ENCODE assay signal across 8 cellular contexts in the genomic region with DNA sequence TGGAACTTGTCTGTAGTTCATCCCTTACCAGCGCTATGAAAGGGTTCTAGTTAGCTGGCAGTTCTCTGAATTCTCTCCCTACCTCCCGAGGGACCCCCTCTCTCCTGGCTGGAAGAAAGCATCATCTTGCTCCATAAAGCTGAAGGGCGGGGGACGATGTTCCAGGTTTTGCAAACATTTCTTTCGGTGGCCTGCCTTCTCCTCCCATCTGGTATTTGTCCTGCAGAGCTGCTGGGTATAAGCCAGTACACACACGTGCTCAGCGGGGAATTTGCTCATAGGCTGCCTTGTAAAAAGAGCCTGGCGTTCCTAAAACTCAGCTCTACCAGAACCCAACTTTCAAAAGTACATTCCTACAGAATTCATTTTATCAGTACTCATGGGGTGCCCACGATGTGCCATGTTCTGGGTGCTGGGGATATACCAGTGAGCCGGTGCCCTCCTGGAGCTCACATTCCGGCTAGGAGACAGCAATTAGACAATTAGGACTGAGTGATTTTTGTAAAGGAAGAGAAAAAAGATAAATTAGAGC. TPM values are rescaled to one million over a fixed set of nuclear protein-coding genes. Genes with fewer than 3 reads are reported as not detected.
A peak's percentile ranks its signal among the peaks of the same experiment; 100 is the strongest.
DNase-seq lines count a peak whose midpoint lies in the region; ATAC-seq and TF ChIP-seq lines count a peak whose summit lies in the region.

No MANE protein-coding gene starts in this region.

- H3K27me3 ChIP-seq in SU-DHL-6 (ENCODE audit: low read length) (no peaks in the 10 kb centered on the region), muscle layer of colon (ENCODE audit: control insufficient read depth in 1 of 2, insufficient read depth in 2 of 2, low read length in 2 of 2) (no peaks in the 10 kb centered on the region)

- H3K27ac ChIP-seq in SU-DHL-6 (ENCODE audit: low read depth, low read length), result no peak overlapping the region
- peak overlapping the region; percentile 100 for H3K27ac ChIP-seq in muscle layer of colon (ENCODE audit: low read depth, low read length)

- no peaks in the 10 kb centered on the region for H4K20me1 ChIP-seq in SU-DHL-6 (ENCODE audit: low read depth, low read length)

- H3K9me2 ChIP-seq in SU-DHL-6 (replicated peaks; ENCODE audit: insufficient read depth, low read length), result no peaks in the 10 kb centered on the region

- peaks cover 30% of the 10 kb centered on the region for H3K4me1 ChIP-seq in muscle layer of colon (ENCODE audit: insufficient read depth, low read length)

- H3F3A ChIP-seq in SU-DHL-6 (ENCODE audit: insufficient read depth), result peaks cover 11% of the 10 kb centered on the region

- peak overlapping the region; percentile 93 for H2AFZ ChIP-seq in SU-DHL-6 (ENCODE audit: low read depth, low read length, severe bottlenecking)

- H3K9ac ChIP-seq in SU-DHL-6 (ENCODE audit: low read length) (peak overlapping the region; percentile 74), muscle layer of colon (ENCODE audit: low read length) (peak overlapping the region; percentile 90)

- TF ChIP-seq CTCF in SU-DHL-6 (IDR thresholded peaks at IDR 0.05; ENCODE audit: insufficient read depth, low read length, poor library complexity, severe bottlenecking) (no peak), epithelial cell of proximal tubule (conservative IDR thresholded peaks at IDR 0.05; ENCODE audit: low read depth, low read length) (no peak)

- H3K9me3 ChIP-seq in SU-DHL-6 (ENCODE audit: insufficient read depth, low read length) (no peaks in the 10 kb centered on the region), muscle layer of colon (ENCODE audit: low read length) (no peaks in the 10 kb centered on the region)

- peak overlapping the region; percentile 96 for H3K4me2 ChIP-seq in SU-DHL-6 (ENCODE audit: low read depth, low read length, poor library complexity, severe bottlenecking)

- peak; percentile 88 for DNase-seq in AG08396 (ENCODE audit: low spot score)
- DNase-seq in HCEC 1CT, result peak; percentile 67
- no peak for DNase-seq in epithelial cell of proximal tubule (ENCODE audit: low read depth)
- no peak for DNase-seq in HuH-7.5 (ENCODE audit: low spot score)

- peaks cover 11% of the 10 kb centered on the region for H3K79me2 ChIP-seq in SU-DHL-6 (ENCODE audit: insufficient read depth, low read length)

- H3K4me3 ChIP-seq in SU-DHL-6 (ENCODE audit: insufficient read depth, low read length, poor library complexity, severe bottlenecking) (peak overlapping the region; percentile 73), epithelial cell of proximal tubule (ENCODE audit: low read depth, low read length) (peak overlapping the region; percentile 78), muscle layer of colon (ENCODE audit: low read depth in 1 of 2, low read length in 2 of 2) (peak overlapping the region; percentile 76 to 96)

- H3K36me3 ChIP-seq in SU-DHL-6 (ENCODE audit: low read length), result no peaks in the 10 kb centered on the region
- H3K36me3 ChIP-seq in muscle layer of colon (ENCODE audit: insufficient read depth, low read length), result peaks cover 7% of the 10 kb centered on the region

- ATAC-seq in HG03565 (IDR thresholded peaks at IDR 0.05; ENCODE audit: unreplicated experiment) (no peak), GM18870 (IDR thresholded peaks at IDR 0.05; ENCODE audit: unreplicated experiment) (no peak)

RNA-seq across cellular contexts. Expression of gene MRPL58, which starts 0.6 kb away (rescaled TPM):
- total RNA-seq in epithelial cell of proximal tubule, result 52.2 and 113 TPM in 2 replicates

RNA-seq across cellular contexts. Expression of gene CDR2L, which starts 24.4 kb away (rescaled TPM):
- 38.9 and 64.4 TPM in 2 replicates for total RNA-seq in epithelial cell of proximal tubule

RNA-seq across cellular contexts. Expression of gene ATP5PD, which starts 34.9 kb away (rescaled TPM):
- total RNA-seq in epithelial cell of proximal tubule, result 232 and 360 TPM in 2 replicates

RNA-seq across cellular contexts. Expression of gene KCTD2, which starts 35.2 kb away (rescaled TPM):
- total RNA-seq in epithelial cell of proximal tubule, result 15.8 and 19.2 TPM in 2 replicates

RNA-seq across cellular contexts. Expression of gene HID1, which starts 39.3 kb away (rescaled TPM):
- 9.0 and 19.1 TPM in 2 replicates for total RNA-seq in epithelial cell of proximal tubule

Comparison
In these comparisons a context has a peak if more than half of its experiments do, and no peak if none do; other contexts are left out.
1. DNase-seq: peak in AG08396 (single experiment) and HCEC 1CT (single experiment); none in epithelial cell of proximal tubule (single experiment) and HuH-7.5 (single experiment).
2. Peak in every context shown above with its lines, with median percentiles within 50 percentile points of each other: H3K4me3 ChIP-seq.